In genomic region chr16:65366316-65366715, GRCh38 we compare ENCODE assay signal across 7 cellular contexts.
"Had no signal": no experiment of that assay in that cellular context is flagged by ENCODE, and none has a peak within 500 bp of the region (broad histone marks: within the 10 kb centered on the region; RNA-seq: fewer than 3 reads in every experiment).

No MANE protein-coding gene starts in this region.

- H3K36me3 Mint-ChIP-seq: IgD-negative memory B cell had no signal

- H3K27ac ChIP-seq: HL-60 had no signal

- H3K27me3 Mint-ChIP-seq: IgD-negative memory B cell had no signal

- H3K27ac Mint-ChIP-seq: GM23338, H9, HFFc6, IgD-negative memory B cell had no signal

- H3K4me2 ChIP-seq: GM23338 had no signal

- H2AFZ ChIP-seq: GM23338 had no signal

- H3K4me1 Mint-ChIP-seq: GM23338, H9, IgD-negative memory B cell had no signal

- H3K9me3 Mint-ChIP-seq: HFFc6 had no signal

- ATAC-seq: GM23338, HCT116, HepG2 had no signal

- DNase-seq: H9, HFFc6 had no signal

- H3K4me3 Mint-ChIP-seq: GM23338, H9, HFFc6, IgD-negative memory B cell had no signal

- H3K4me3 ChIP-seq: GM23338 had no signal
